In genomic region chr17:2090210-2090641, GRCh38 we compare ENCODE assay signal across 10 cellular contexts. TPM values are rescaled to one million over a fixed set of nuclear protein-coding genes. Genes with fewer than 3 reads are reported as not detected.
DNase-seq lines count a peak whose midpoint lies in the region; ATAC-seq and TF ChIP-seq lines count a peak whose summit lies in the region.
"Had no signal": no experiment of that assay in that cellular context is flagged by ENCODE, and none has a peak within 500 bp of the region (broad histone marks: within the 10 kb centered on the region; RNA-seq: fewer than 3 reads in every experiment).

No MANE protein-coding gene starts in this region.

- H3K9me3 ChIP-seq in Peyer's patch (no peaks in the 10 kb centered on the region), gastrocnemius medialis (no peaks in the 10 kb centered on the region)
- H3K9me3 ChIP-seq in effector memory CD4-positive, alpha-beta T cell (ENCODE audit: control insufficient read depth, low read length): no peaks in the 10 kb centered on the region

- H3K4me3 ChIP-seq in GM08714 (ENCODE audit: low read length) (peak overlapping the region; percentile 64; the same call in 1 of the 2 replicates), Peyer's patch (peak overlapping the region in 3 of 4 donors; percentile 33 to 40 (median 37)), gastrocnemius medialis (no peak overlapping the region)
- H3K4me3 ChIP-seq in effector memory CD4-positive, alpha-beta T cell (ENCODE audit: insufficient read depth, low read depth, low read length, poor library complexity, severe bottlenecking): peak overlapping the region; percentile 66

- H3K27ac ChIP-seq in Peyer's patch: peak overlapping the region; percentile 85 to 94 (median 89)
- peak overlapping the region; percentile 75 for H3K27ac ChIP-seq in effector memory CD4-positive, alpha-beta T cell (ENCODE audit: insufficient read depth, low read length, poor library complexity, severe bottlenecking)
- H3K27ac ChIP-seq in gastrocnemius medialis: peak overlapping the region; percentile 76 to 85 (median 80)

- no peaks in the 10 kb centered on the region for H3K27me3 ChIP-seq in Peyer's patch
- H3K27me3 ChIP-seq in effector memory CD4-positive, alpha-beta T cell (replicated peaks; ENCODE audit: control insufficient read depth, insufficient read depth, low read length, poor library complexity, severe bottlenecking): no peaks in the 10 kb centered on the region
- H3K27me3 ChIP-seq in gastrocnemius medialis: no peaks in the 10 kb centered on the region

- intact Hi-C loops in gastrocnemius medialis (cut with DNase I; ENCODE audit: low total_unique reads) (loop anchor here (5.0 kb wide), 1 partner anchor 33 kb away; the partner anchor contains the start of gene HIC1), posterior vena cava (cut with DNase I) (loop anchor here (5.0 to 10.0 kb wide), 3 partner anchors 33 to 155 kb away; partner anchors contain the start of gene HIC1 (in 1 of the 2))

- TF ChIP-seq POLR2A in Peyer's patch (IDR thresholded peaks at IDR 0.05) (no peak), gastrocnemius medialis (IDR thresholded peaks at IDR 0.05) (no peak)

- TF ChIP-seq CTCF in Peyer's patch (IDR thresholded peaks at IDR 0.05) (no peak), gastrocnemius medialis (IDR thresholded peaks at IDR 0.05 in 4 of 5, conservative IDR thresholded peaks at IDR 0.05 in 1 of 5) (no peak)

- peaks cover 0 to 57% (median 32%) of the 10 kb centered on the region in 4 donors for H3K4me1 ChIP-seq in Peyer's patch
- peaks cover 29% of the 10 kb centered on the region for H3K4me1 ChIP-seq in effector memory CD4-positive, alpha-beta T cell (ENCODE audit: control insufficient read depth, insufficient read depth, low read length, poor library complexity, severe bottlenecking)
- H3K4me1 ChIP-seq in gastrocnemius medialis: peaks cover 57 to 61% of the 10 kb centered on the region in 2 donors

- DNase-seq in Peyer's patch (no peak), gastrocnemius medialis (no peak), SHP77 (lab: John Stamatoyannopoulos, UW) (no peak), posterior vena cava (ENCODE audit: low spot score) (no peak), medulla oblongata (ENCODE audit: extremely low spot score) (no peak)
- DNase-seq in effector memory CD4-positive, alpha-beta T cell: no peak
- DNase-seq: kidney glomerular epithelial cell, SW 1271 had no signal

- in situ Hi-C loops in gastrocnemius medialis (cut with MboI; ENCODE audit: low sequenced_read_pairs in 4 of 4): no loop called here

- H3K36me3 ChIP-seq in Peyer's patch: no peaks in the 10 kb centered on the region
- peaks cover 9% of the 10 kb centered on the region for H3K36me3 ChIP-seq in effector memory CD4-positive, alpha-beta T cell (ENCODE audit: control insufficient read depth, insufficient read depth, low read length)
- no peaks in the 10 kb centered on the region for H3K36me3 ChIP-seq in gastrocnemius medialis

- no peak for ATAC-seq in gastrocnemius medialis
- no peak for ATAC-seq in GM21528 (IDR thresholded peaks at IDR 0.05; ENCODE audit: low FRiP score, unreplicated experiment)

RNA-seq across cellular contexts. Expression of gene HIC1, which starts 35.3 kb away (rescaled TPM):
- total RNA-seq in Peyer's patch (10 to 100 TPM in 2 of 4 donors, 1 to 10 TPM in 2; 6.8 to 40.4 (median 12.8) TPM), gastrocnemius medialis (1 to 10 TPM; 4.6 to 9.6 (median 6.9) TPM), posterior vena cava (10 to 100 TPM; 41.3 to 64.2 TPM)

RNA-seq across cellular contexts. Expression of gene OVCA2, which starts 48.4 kb away (rescaled TPM):
- total RNA-seq in Peyer's patch: 10 to 100 TPM; 32.4 to 49.0 (median 37.8) TPM
- 10 to 100 TPM; 12.6 to 50.2 (median 34.4) TPM for total RNA-seq in gastrocnemius medialis
- 10 to 100 TPM; 17.4 to 21.2 TPM for total RNA-seq in posterior vena cava

Comparison
In these comparisons a context has a peak if more than half of its experiments do, and no peak if none do; other contexts are left out.
1. H3K4me3 ChIP-seq: peak in GM08714 (single experiment), Peyer's patch (3 of 4) and effector memory CD4-positive, alpha-beta T cell (single experiment); none in gastrocnemius medialis (0 of 4).
2. Peak in every context shown above with its lines, with median percentiles within 50 percentile points of each other: H3K27ac ChIP-seq.